Comparison of ENCODE assay signal across 8 cellular contexts in the genomic region with DNA sequence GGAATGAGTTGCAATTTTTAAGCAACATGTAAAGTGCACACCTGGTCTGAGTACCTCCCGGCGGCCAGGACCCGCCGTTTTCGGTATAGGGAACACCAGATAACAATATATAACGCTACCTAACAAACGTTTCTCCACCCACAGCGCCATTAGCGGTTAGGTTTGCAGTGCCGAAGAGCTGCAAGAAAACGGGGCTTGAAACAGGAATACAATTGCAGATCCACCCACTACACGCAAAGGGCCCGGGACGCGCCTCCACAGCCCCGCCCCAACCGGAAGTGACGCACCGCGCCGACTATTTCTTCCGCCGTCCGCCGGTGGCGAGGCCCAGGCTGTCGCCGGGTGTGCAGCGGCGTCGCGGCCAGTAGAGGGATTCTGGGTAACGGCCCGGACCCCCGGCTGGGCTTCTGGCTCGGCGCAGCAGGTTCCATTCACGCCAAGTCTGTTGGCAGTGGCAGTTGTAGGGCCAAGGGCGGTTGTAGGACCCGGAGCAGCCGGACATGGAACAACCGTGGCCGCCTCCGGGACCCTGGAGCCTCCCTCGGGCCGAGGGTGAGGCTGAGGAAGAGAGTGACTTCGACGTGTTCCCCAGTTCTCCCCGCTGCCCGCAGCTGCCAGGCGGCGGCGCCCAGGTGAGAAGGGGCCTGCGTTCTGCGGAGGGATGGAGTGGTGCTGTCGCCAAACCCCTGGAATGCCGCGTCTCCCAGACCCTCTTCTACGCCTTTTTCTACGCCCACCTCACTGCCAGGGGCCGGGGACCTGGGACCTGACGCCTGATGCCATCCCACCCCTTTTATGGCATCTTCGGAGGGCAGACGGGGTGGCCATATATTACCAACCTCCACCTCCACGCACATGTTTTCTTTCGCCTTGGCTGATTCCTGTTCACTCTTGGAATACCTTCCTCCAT. TPM values are rescaled to one million over a fixed set of nuclear protein-coding genes. Genes with fewer than 3 reads are reported as not detected.
A peak's percentile ranks its signal among the peaks of the same experiment; 100 is the strongest.
DNase-seq lines count a peak whose midpoint lies in the region; ATAC-seq and TF ChIP-seq lines count a peak whose summit lies in the region.

A gene (plus strand): TSS at position 302 of the 910 bp plus-strand sequence. CDS start 199 bp downstream, at position 501.

- H3K9me3 Mint-ChIP-seq in activated T-helper 2 cell treated with anti-CD3 and anti-CD28 coated beads, Interferon-gamma antibody, Interleukin-2, Interleukin-4, amounts not matched to agents 10 μg/mL and 5 μg/mL and 100 μg/mL, durations not matched to agents 14 hours and 24 hours and 36 hours, result no peaks in the 10 kb centered on the region
- no peaks in the 10 kb centered on the region for H3K9me3 Mint-ChIP-seq in nephron
- H3K9me3 Mint-ChIP-seq in stimulated activated naive CD8-positive, alpha-beta T cell treated with anti-CD3 and anti-CD28 coated beads, Interleukin-15, amount 100 ng/mL, for 72 hours, result no peaks in the 10 kb centered on the region

- CTCF ChIA-PET in RWPE1 (lab: Yijun Ruan, JAX), result interaction anchor here (1.3 kb wide), 1 partner anchor 13 kb away, joined by 6 read pairs; a partner anchor contains a TSS

- H3K27me3 Mint-ChIP-seq in activated T-helper 2 cell treated with anti-CD3 and anti-CD28 coated beads, Interferon-gamma antibody, Interleukin-2, Interleukin-4, amounts not matched to agents 10 μg/mL and 5 μg/mL and 100 μg/mL, durations not matched to agents 14 hours and 24 hours and 36 hours (ENCODE audit: low read depth), result peaks cover 2% of the 10 kb centered on the region
- no peaks in the 10 kb centered on the region for H3K27me3 Mint-ChIP-seq in nephron (ENCODE audit: low read depth)
- no peaks in the 10 kb centered on the region for H3K27me3 Mint-ChIP-seq in stimulated activated naive CD8-positive, alpha-beta T cell treated with anti-CD3 and anti-CD28 coated beads, Interleukin-15, amount 100 ng/mL, for 72 hours

- ATAC-seq in stimulated activated naive CD8-positive, alpha-beta T cell treated with anti-CD3 and anti-CD28 coated beads, Interleukin-15, amount 100 ng/mL, for 72 hours, result peak; percentile 97

- intact Hi-C loops in activated T-helper 2 cell treated with anti-CD3 and anti-CD28 coated beads, Interferon-gamma antibody, Interleukin-2, Interleukin-4, amounts not matched to agents 10 μg/mL and 5 μg/mL and 100 μg/mL, durations not matched to agents 14 hours and 24 hours and 36 hours (cut with micrococcal nuclease), result loop anchor here (1.0 to 10.0 kb wide), 9 partner anchors 10 to 1837 kb away; a partner anchor contains a TSS

- H3K36me3 Mint-ChIP-seq in activated T-helper 2 cell treated with anti-CD3 and anti-CD28 coated beads, Interferon-gamma antibody, Interleukin-2, Interleukin-4, amounts not matched to agents 10 μg/mL and 5 μg/mL and 100 μg/mL, durations not matched to agents 14 hours and 24 hours and 36 hours (ENCODE audit: low read depth), result peaks cover 8% of the 10 kb centered on the region
- H3K36me3 Mint-ChIP-seq in nephron (ENCODE audit: low read depth), result peaks cover 3% of the 10 kb centered on the region

- H3K4me3 ChIP-seq in LNCaP clone FGC (ENCODE audit: low read depth, low read length), result peak within 1 kb of the TSS; percentile 74
- peak within 1 kb of the TSS; percentile 71 for H3K4me3 ChIP-seq in fibroblast of the aortic adventitia (ENCODE audit: low read depth, low read length)

- POLR2A ChIA-PET in RWPE1 (lab: Yijun Ruan, JAX; ENCODE audit: low non-redundant PET), result no interaction called here

- no peak within 1 kb of the TSS for H3K27ac Mint-ChIP-seq in activated T-helper 2 cell treated with anti-CD3 and anti-CD28 coated beads, Interferon-gamma antibody, Interleukin-2, Interleukin-4, amounts not matched to agents 10 μg/mL and 5 μg/mL and 100 μg/mL, durations not matched to agents 14 hours and 24 hours and 36 hours
- no peak within 1 kb of the TSS for H3K27ac Mint-ChIP-seq in nephron
- H3K27ac Mint-ChIP-seq in stimulated activated naive CD8-positive, alpha-beta T cell treated with anti-CD3 and anti-CD28 coated beads, Interleukin-15, amount 100 ng/mL, for 72 hours, result no peak within 1 kb of the TSS

- H3K27ac ChIP-seq in RWPE1, result peak within 1 kb of the TSS; percentile 92

- H3K4me1 Mint-ChIP-seq in activated T-helper 2 cell treated with anti-CD3 and anti-CD28 coated beads, Interferon-gamma antibody, Interleukin-2, Interleukin-4, amounts not matched to agents 10 μg/mL and 5 μg/mL and 100 μg/mL, durations not matched to agents 14 hours and 24 hours and 36 hours (ENCODE audit: low read depth), result peaks cover 6% of the 10 kb centered on the region
- H3K4me1 Mint-ChIP-seq in nephron, result no peaks in the 10 kb centered on the region
- peaks cover 9% of the 10 kb centered on the region for H3K4me1 Mint-ChIP-seq in stimulated activated naive CD8-positive, alpha-beta T cell treated with anti-CD3 and anti-CD28 coated beads, Interleukin-15, amount 100 ng/mL, for 72 hours

- DNase-seq in ELF-1 (ENCODE audit: low read depth, low spot score) (peak; percentile 99), GOT3 (lab: John Stamatoyannopoulos, UW) (peak; percentile 86), LNCaP clone FGC (ENCODE audit: low read depth) (peak; percentile 82), RWPE1 (ENCODE audit: low spot score) (peak; percentile 85), fibroblast of the aortic adventitia (ENCODE audit: low read depth) (peak; percentile 95)
- DNase-seq in activated T-helper 2 cell treated with anti-CD3 and anti-CD28 coated beads, Interferon-gamma antibody, Interleukin-2, Interleukin-4, amounts not matched to agents 10 μg/mL and 5 μg/mL and 100 μg/mL, durations not matched to agents 14 hours and 24 hours and 36 hours (ENCODE audit: low spot score), result peak; percentile 99
- peak; percentile 98 to 99 for DNase-seq in stimulated activated naive CD8-positive, alpha-beta T cell treated with anti-CD3 and anti-CD28 coated beads, Interleukin-15, amount 100 ng/mL, for 72 hours

- TF ChIP-seq CTCF in LNCaP clone FGC (IDR thresholded peaks at IDR 0.05; ENCODE audit: control insufficient read depth, extremely low read depth, insufficient read depth), result peak; percentile 32
- peak; percentile 70 for TF ChIP-seq CTCF in RWPE1 (conservative IDR thresholded peaks at IDR 0.05; ENCODE audit: low read depth)
- peak; percentile 66 for TF ChIP-seq CTCF in fibroblast of the aortic adventitia (IDR thresholded peaks at IDR 0.05; ENCODE audit: insufficient read depth, low read length)
- TF ChIP-seq CTCF in nephron (IDR thresholded peaks at IDR 0.05; ENCODE audit: unreplicated experiment in 3 of 3), result peak; percentile 68 to 75 (median 70)

- no peak within 1 kb of the TSS for H3K4me3 Mint-ChIP-seq in activated T-helper 2 cell treated with anti-CD3 and anti-CD28 coated beads, Interferon-gamma antibody, Interleukin-2, Interleukin-4, amounts not matched to agents 10 μg/mL and 5 μg/mL and 100 μg/mL, durations not matched to agents 14 hours and 24 hours and 36 hours (ENCODE audit: low read depth)
- no peak within 1 kb of the TSS for H3K4me3 Mint-ChIP-seq in nephron
- H3K4me3 Mint-ChIP-seq in stimulated activated naive CD8-positive, alpha-beta T cell treated with anti-CD3 and anti-CD28 coated beads, Interleukin-15, amount 100 ng/mL, for 72 hours, result no peak within 1 kb of the TSS

RNA-seq across cellular contexts. Expression of the gene that starts here (rescaled TPM):
- 10.0 and 10.2 TPM in 2 replicates for total RNA-seq in activated T-helper 2 cell treated with anti-CD3 and anti-CD28 coated beads, Interferon-gamma antibody, Interleukin-2, Interleukin-4, amounts not matched to agents 10 μg/mL and 5 μg/mL and 100 μg/mL, durations not matched to agents 14 hours and 24 hours and 36 hours
- total RNA-seq in fibroblast of the aortic adventitia (ENCODE audit: low replicate concordance), result 17.5 and 35.2 TPM in 2 replicates

Comparison
In these comparisons a context has a peak if more than half of its experiments do, and no peak if none do; other contexts are left out.
1. Peak in every context shown above with its lines: DNase-seq, ATAC-seq, H3K4me3 ChIP-seq and H3K27ac ChIP-seq.